In the genomic region with DNA sequence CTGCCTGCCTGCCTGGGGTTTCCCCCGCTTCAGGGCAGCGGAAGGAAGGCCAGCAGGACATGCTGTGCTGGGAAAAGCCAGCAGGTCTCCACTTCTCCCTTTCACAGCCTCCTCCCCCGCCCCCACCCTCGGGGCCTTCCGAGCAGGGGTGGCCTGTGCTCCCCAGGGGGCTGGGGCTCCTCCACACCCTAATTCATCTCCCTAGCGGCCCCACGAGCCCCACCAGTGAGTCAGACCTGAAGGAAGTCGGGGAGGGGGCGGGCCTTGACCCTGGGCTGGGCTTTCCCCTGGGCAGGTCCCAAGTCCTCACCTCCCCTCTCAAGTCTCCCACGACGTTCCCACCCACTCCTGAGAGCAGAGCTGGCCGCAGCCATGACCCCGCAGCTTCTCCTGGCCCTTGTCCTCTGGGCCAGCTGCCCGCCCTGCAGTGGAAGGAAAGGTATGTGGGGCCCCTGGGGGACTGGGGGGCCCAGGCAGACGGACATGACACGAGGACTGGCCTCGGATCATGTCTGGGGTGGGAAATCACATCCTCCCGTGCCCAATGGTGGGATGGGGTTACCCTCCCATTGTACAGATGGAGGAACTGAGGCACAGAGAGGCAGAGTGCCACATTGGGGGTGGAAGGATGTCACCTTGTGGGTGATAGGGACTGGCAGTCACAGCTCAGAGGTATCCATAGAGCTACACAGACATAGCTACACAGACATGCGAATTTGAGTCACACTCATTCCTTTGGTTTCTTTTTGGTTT, we compare ENCODE assay signal across 9 cellular contexts. TPM values are rescaled to one million over a fixed set of nuclear protein-coding genes. Genes with fewer than 3 reads are reported as not detected.
DNase-seq lines count a peak whose midpoint lies in the region; ATAC-seq, FAIRE-seq and TF ChIP-seq lines count a peak whose summit lies in the region.
"Had no signal": no experiment of that assay in that cellular context is flagged by ENCODE, and none has a peak within 500 bp of the region (broad histone marks: within the 10 kb centered on the region; RNA-seq: fewer than 3 reads in every experiment).

EBI3 (plus strand) TSS at position 345 of the 753 bp plus-strand sequence; CDS start at position 373, 28 bp downstream.

- H3K36me3 Mint-ChIP-seq in neural crest cell (ENCODE audit: low read depth) (no peaks in the 10 kb centered on the region), mesothelial cell of epicardium (no peaks in the 10 kb centered on the region)

- TF ChIP-seq CTCF in cardiac fibroblast (IDR thresholded peaks at IDR 0.05; ENCODE audit: low read depth, low read length), result no peak
- TF ChIP-seq CTCF in neural crest cell (conservative IDR thresholded peaks at IDR 0.05), result no peak
- TF ChIP-seq CTCF in mesothelial cell of epicardium (IDR thresholded peaks at IDR 0.05; ENCODE audit: unreplicated experiment), result no peak

- DNase-seq in NCI-H69 (lab: John Stamatoyannopoulos, UW) (peak; percentile 33), cardiac fibroblast (ENCODE audit: low read depth in 2 of 2) (peak; percentile 61 to 64), neural crest cell (ENCODE audit: low read depth, low spot score) (peak; percentile 35), small intestine (no peak), SK-N-DZ (ENCODE audit: low spot score) (no peak), mesothelial cell of epicardium (ENCODE audit: low spot score in 2 of 2, unreplicated experiment in 2 of 2) (no peak)

- no peaks in the 10 kb centered on the region for H3K27me3 ChIP-seq in small intestine (ENCODE audit: control insufficient read depth in 2 of 2, insufficient read depth in 2 of 2, low read length in 2 of 2)

- H3K27ac ChIP-seq in small intestine (ENCODE audit: low read depth in 1 of 2, low read length in 1 of 2), result no peak within 1 kb of the TSS

- peaks cover 4% of the 10 kb centered on the region for H3K4me1 Mint-ChIP-seq in neural crest cell
- no peaks in the 10 kb centered on the region for H3K4me1 Mint-ChIP-seq in mesothelial cell of epicardium

- no peaks in the 10 kb centered on the region for H3K9me3 ChIP-seq in small intestine (ENCODE audit: control insufficient read depth, low read depth)

- H3K4me3 Mint-ChIP-seq in neural crest cell (no peak within 1 kb of the TSS), mesothelial cell of epicardium (no peak within 1 kb of the TSS)

- H3K27me3 Mint-ChIP-seq in neural crest cell (ENCODE audit: low read depth) (peaks cover 6% of the 10 kb centered on the region), mesothelial cell of epicardium (ENCODE audit: low read depth) (peaks cover 6% of the 10 kb centered on the region)

- peak; percentile 62 for ATAC-seq in GM21825 (IDR thresholded peaks at IDR 0.05; ENCODE audit: unreplicated experiment)

- no peaks in the 10 kb centered on the region for H3K9me3 Mint-ChIP-seq in neural crest cell
- H3K9me3 Mint-ChIP-seq in mesothelial cell of epicardium, result no peaks in the 10 kb centered on the region

- WGBS in small intestine, 3 donors, result 7 to 10% (median 8%) methylated on average over 19 of the region's 19 CpGs

- H3K4me1 ChIP-seq in small intestine (ENCODE audit: control insufficient read depth in 2 of 2, insufficient read depth in 1 of 2, low read depth in 1 of 2, low read length in 1 of 2), result no peaks in the 10 kb centered on the region

- TF ChIP-seq POLR2A in GM15510 (IDR thresholded peaks at IDR 0.05; ENCODE audit: borderline replicate concordance, extremely low read depth, insufficient read length), result peak; percentile 62

- no peak within 1 kb of the TSS for H3K27ac Mint-ChIP-seq in neural crest cell (ENCODE audit: unreplicated experiment)
- H3K27ac Mint-ChIP-seq in mesothelial cell of epicardium, result no peak within 1 kb of the TSS

- no peak within 1 kb of the TSS for H3K4me3 ChIP-seq in cardiac fibroblast (replicated peaks in 1 of 2; ENCODE audit: low read depth in 2 of 2, low read length in 2 of 2)
- H3K4me3 ChIP-seq in small intestine (ENCODE audit: low read depth in 1 of 2, low read length in 2 of 2), result no peak within 1 kb of the TSS

- FAIRE-seq in small intestine (lab: Jason Lieb, UNC), result no peak

- no peaks in the 10 kb centered on the region for H3K36me3 ChIP-seq in small intestine (ENCODE audit: control insufficient read depth in 2 of 2, insufficient read depth in 2 of 2, low read length in 2 of 2)

RNA-seq across cellular contexts. Expression of gene EBI3, which starts in this region (rescaled TPM):
- total RNA-seq in neural crest cell (not detected in 2 replicates), mesothelial cell of epicardium (0.22 to 0.96 TPM (median 0.68 TPM) in 3 replicates)
- 1 to 10 TPM in 2 of 3 donors, under 1 TPM in 1; 0.89 to 6.2 (median 3.5) TPM for polyA plus RNA-seq in small intestine
- polyA plus RNA-seq in SK-N-DZ (2014; cell fraction: cytosol; rRNA removed), result not detected in 2 replicates
- polyA plus RNA-seq in SK-N-DZ (2014; cell fraction: nucleus; rRNA removed), result not detected in 2 replicates
- total RNA-seq: skeletal muscle tissue had no signal

Comparison
In these comparisons a context has a peak if more than half of its experiments do, and no peak if none do; other contexts are left out.
1. Peak in DNase-seq in neural crest cell; RNA of the gene not detected or under 1 TPM.
2. DNase-seq: peak in NCI-H69 (single experiment) and cardiac fibroblast (2 of 2); none in small intestine (single experiment), SK-N-DZ (single experiment) and mesothelial cell of epicardium (0 of 2).